Comparison of ENCODE assay signal across 10 cellular contexts in the genomic region with DNA sequence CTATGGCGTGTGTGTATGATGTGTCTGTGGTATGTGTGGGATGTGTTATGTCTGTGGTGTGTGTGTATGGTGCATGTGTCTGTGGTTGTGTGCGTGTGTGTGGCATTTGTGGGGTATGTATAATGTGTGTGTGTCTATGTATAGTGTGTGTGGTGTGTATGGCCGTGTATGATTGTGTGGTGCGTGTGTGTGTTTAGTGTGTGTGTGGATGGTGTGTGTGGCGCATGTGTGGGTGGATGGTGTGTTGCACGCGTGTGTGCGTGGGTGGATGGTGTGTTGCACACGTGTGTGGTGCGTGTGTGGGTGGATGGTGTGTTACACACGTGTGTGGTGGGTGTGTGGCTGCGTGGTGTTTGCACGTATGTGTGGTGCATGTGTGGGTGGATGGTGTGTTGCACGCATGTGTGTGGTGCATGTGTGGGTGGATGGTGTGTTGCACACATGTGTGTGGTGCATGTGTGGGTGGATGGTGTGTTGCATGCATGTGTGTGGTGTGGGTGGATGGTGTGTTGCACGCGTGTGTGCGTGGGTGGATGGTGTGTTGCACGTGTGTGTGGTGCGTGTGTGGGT.
"Had no signal": no experiment of that assay in that cellular context is flagged by ENCODE, and none has a peak within 500 bp of the region (broad histone marks: within the 10 kb centered on the region; RNA-seq: fewer than 3 reads in every experiment).

No MANE protein-coding gene starts in this region.

- ATAC-seq: gastroesophageal sphincter had no signal

- H3K27me3 ChIP-seq: colonic mucosa, gastroesophageal sphincter, stomach had no signal

- FAIRE-seq: astrocyte had no signal

- H3K36me3 ChIP-seq: colonic mucosa, gastroesophageal sphincter, stomach, thoracic aorta had no signal

- H3K9me3 ChIP-seq: colonic mucosa, gastroesophageal sphincter, stomach, thoracic aorta had no signal

- H3K27ac ChIP-seq: colonic mucosa, gastroesophageal sphincter, skin epidermis, stomach, thoracic aorta had no signal

- H3K4me1 ChIP-seq: colonic mucosa had no signal

- H3K4me3 ChIP-seq: colonic mucosa, gastroesophageal sphincter, skin epidermis, stomach, thoracic aorta had no signal

- DNase-seq: activated CD4-positive, alpha-beta T cell treated with anti-CD3 and anti-CD28 coated beads for 4 hours; activated effector memory CD4-positive, alpha-beta T cell treated with anti-CD3 and anti-CD28 coated beads, Interleukin-2, amount 50 U/mL, for 16 hours; colonic mucosa; stimulated activated CD4-positive, alpha-beta T cell treated with anti-CD3 and anti-CD28 coated beads, Interleukin-4, amount 100 ng/mL, for 4 hours; stomach; T-helper 9 cell had no signal
